ENCODE assay signal across 1 cellular context in the genomic region with DNA sequence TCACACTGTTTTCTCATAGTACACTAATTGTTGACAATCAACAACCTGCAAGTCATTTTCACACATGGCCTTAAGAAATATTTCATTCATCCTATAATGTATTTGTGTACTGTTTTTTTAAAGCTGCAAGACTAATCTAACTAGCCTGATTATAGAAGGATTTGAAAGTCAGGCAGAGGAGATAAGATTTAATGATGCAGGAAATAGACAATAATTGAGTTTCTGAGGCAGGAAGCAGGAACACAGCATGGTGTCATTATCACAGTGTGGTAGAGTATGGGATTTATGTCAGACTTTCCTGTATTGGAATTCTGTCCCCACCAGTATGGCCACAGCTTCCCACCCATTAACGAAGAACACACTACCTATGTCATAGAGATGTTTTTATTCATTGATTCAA.
A peak's percentile ranks its signal among the peaks of the same experiment; 100 is the strongest.
TF ChIP-seq lines count a peak whose summit lies in the region.

No MANE protein-coding gene starts in this region.

TF ChIP-seq in SK-N-SH, 30 proteins besides CTCF, POLR2A, EP300 and RAD21 (continued from another document):
- TF ChIP-seq, protein P1, sequence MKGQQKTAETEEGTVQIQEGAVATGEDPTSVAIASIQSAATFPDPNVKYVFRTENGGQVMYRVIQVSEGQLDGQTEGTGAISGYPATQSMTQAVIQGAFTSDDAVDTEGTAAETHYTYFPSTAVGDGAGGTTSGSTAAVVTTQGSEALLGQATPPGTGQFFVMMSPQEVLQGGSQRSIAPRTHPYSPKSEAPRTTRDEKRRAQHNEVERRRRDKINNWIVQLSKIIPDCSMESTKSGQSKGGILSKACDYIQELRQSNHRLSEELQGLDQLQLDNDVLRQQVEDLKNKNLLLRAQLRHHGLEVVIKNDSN (IDR thresholded peaks at IDR 0.05; ENCODE audit: borderline replicate concordance, low read depth) = no peak
- TF ChIP-seq GATA2 (CRISPR knock-in tag; IDR thresholded peaks at IDR 0.05) (peak; percentile 80), TAF1 (IDR thresholded peaks at IDR 0.05; ENCODE audit: borderline replicate concordance, low read depth, low read length) (no peak), MEF2A (IDR thresholded peaks at IDR 0.05; ENCODE audit: borderline replicate concordance, low read depth) (no peak), FOSL2 (IDR thresholded peaks at IDR 0.05; ENCODE audit: borderline replicate concordance, low read depth) (no peak)
TF ChIP-seq in SK-N-SH: peak in this region for 6.
